10 cellular contexts compared by ENCODE assay signal in the genomic region with DNA sequence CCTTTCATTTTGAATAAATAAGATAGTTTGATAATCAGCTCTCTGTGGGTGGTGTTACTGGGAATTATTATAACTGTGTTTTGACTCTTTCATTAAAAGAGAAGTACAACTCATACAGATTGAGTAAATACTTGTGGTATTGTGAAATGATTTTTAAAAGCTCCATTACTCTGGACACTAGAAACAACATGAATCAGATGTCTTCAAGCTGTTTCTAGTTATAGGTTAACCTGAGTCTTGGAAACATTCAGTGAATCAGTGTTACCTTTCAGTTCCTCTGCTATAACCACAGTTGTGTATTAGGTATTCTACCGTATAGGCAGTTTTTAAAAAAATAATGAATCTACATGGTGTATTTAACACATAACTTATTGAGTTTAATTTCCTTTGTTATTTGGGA.
DNase-seq lines count a peak whose midpoint lies in the region; ATAC-seq and TF ChIP-seq lines count a peak whose summit lies in the region.
"Had no signal": no experiment of that assay in that cellular context is flagged by ENCODE, and none has a peak within 500 bp of the region (broad histone marks: within the 10 kb centered on the region; RNA-seq: fewer than 3 reads in every experiment).

No MANE protein-coding gene starts in this region.

- H4K20me1 ChIP-seq in mammary epithelial cell (ENCODE audit: insufficient read depth, low read length), result no peaks in the 10 kb centered on the region

- in situ Hi-C loops in ACHN (cut with HindIII; ENCODE audit: low pct_ligation_motif_present, low pct_unique_long_range_greater_than_20kb, low sequenced_read_pairs), result no loop called here
- in situ Hi-C loops in mammary epithelial cell (cut with MboI; ENCODE audit: low sequenced_read_pairs in 2 of 2), result no loop called here

- H3K9me3 ChIP-seq in endocrine pancreas (ENCODE audit: control insufficient read depth, low read length), result no peaks in the 10 kb centered on the region
- no peaks in the 10 kb centered on the region for H3K9me3 ChIP-seq in Peyer's patch
- peaks cover 10% of the 10 kb centered on the region for H3K9me3 ChIP-seq in mammary epithelial cell (replicated peaks; ENCODE audit: insufficient read depth, low read length)
- H3K9me3 ChIP-seq: tibial artery had no signal

- H3K27me3 ChIP-seq in endocrine pancreas (ENCODE audit: control insufficient read depth, insufficient read depth, low read length) (no peaks in the 10 kb centered on the region), Peyer's patch (no peaks in the 10 kb centered on the region), mammary epithelial cell (ENCODE audit: insufficient read depth, low read length) (no peaks in the 10 kb centered on the region)
- H3K27me3 ChIP-seq: tibial artery had no signal

- dilution Hi-C loops in mammary epithelial cell (cut with HindIII; ENCODE audit: low sequenced_read_pairs), result no loop called here

- TF ChIP-seq CTCF in Peyer's patch (IDR thresholded peaks at IDR 0.05) (no peak), mammary epithelial cell (conservative IDR thresholded peaks at IDR 0.05 in 1 of 2, IDR thresholded peaks at IDR 0.05 in 1 of 2; ENCODE audit: extremely low read depth in 1 of 2, insufficient read depth in 1 of 2, low read depth in 1 of 2, low read length in 2 of 2) (no peak)

- H3K4me2 ChIP-seq in mammary epithelial cell (ENCODE audit: insufficient read depth, low read depth, low read length), result no peak overlapping the region

- H2AFZ ChIP-seq in mammary epithelial cell (ENCODE audit: low read depth, low read length), result no peak overlapping the region

- WGBS in mammary epithelial cell (ENCODE audit: low coverage, missing lambda C conversion rate), result 8% methylated on average over 1 of the region's 1 CpG

- TF ChIP-seq POLR2A in Peyer's patch (IDR thresholded peaks at IDR 0.05), result no peak

- peak overlapping the region; percentile 19 for H3K4me3 ChIP-seq in endocrine pancreas (ENCODE audit: control insufficient read depth, insufficient read depth, low read length)
- H3K4me3 ChIP-seq in Peyer's patch, result no peak overlapping the region
- H3K4me3 ChIP-seq in mammary epithelial cell (replicated peaks in 1 of 3; ENCODE audit: insufficient read depth in 1 of 3, low read depth in 2 of 3, low read length in 3 of 3), result no peak overlapping the region
- H3K4me3 ChIP-seq: tibial artery had no signal

- CTCF ChIA-PET in mammary epithelial cell (lab: Charles Lee; ENCODE audit: low non-redundant PET), result no interaction called here

- ATAC-seq in GM18870 (IDR thresholded peaks at IDR 0.05; ENCODE audit: unreplicated experiment), result peak; percentile 96
- peak; percentile 91 for ATAC-seq in HG03280 (IDR thresholded peaks at IDR 0.05; ENCODE audit: unreplicated experiment)
- no peak for ATAC-seq in GM21381 (IDR thresholded peaks at IDR 0.05; ENCODE audit: unreplicated experiment)

- intact Hi-C loops in mammary epithelial cell (cut with micrococcal nuclease), result no loop called here

- no peak overlapping the region for H3K9ac ChIP-seq in endocrine pancreas (ENCODE audit: control insufficient read depth, insufficient read depth, low read length)
- no peak overlapping the region for H3K9ac ChIP-seq in mammary epithelial cell (ENCODE audit: insufficient read depth, low read length)

- BruUV-seq in mammary epithelial cell (replicated peaks; lab: Mats Ljungman, UMichigan), result no TSS peak

- no peak overlapping the region for H3K27ac ChIP-seq in Peyer's patch
- no peak overlapping the region for H3K27ac ChIP-seq in mammary epithelial cell (ENCODE audit: insufficient read depth, low read depth, low read length)
- H3K27ac ChIP-seq: tibial artery had no signal

- peaks cover 13% of the 10 kb centered on the region for H3K4me1 ChIP-seq in endocrine pancreas (ENCODE audit: control insufficient read depth, insufficient read depth, low read length)
- H3K4me1 ChIP-seq in Peyer's patch, result no peaks in the 10 kb centered on the region
- H3K4me1 ChIP-seq in mammary epithelial cell (ENCODE audit: insufficient read depth, low read length), result no peaks in the 10 kb centered on the region
- H3K4me1 ChIP-seq: tibial artery had no signal

- no peaks in the 10 kb centered on the region for H3K36me3 ChIP-seq in endocrine pancreas (ENCODE audit: control insufficient read depth, insufficient read depth, low read length)
- no peaks in the 10 kb centered on the region for H3K36me3 ChIP-seq in Peyer's patch
- no peaks in the 10 kb centered on the region for H3K36me3 ChIP-seq in mammary epithelial cell (ENCODE audit: insufficient read depth, low read length)
- H3K36me3 ChIP-seq: tibial artery had no signal

- H3K79me2 ChIP-seq in mammary epithelial cell (ENCODE audit: insufficient read depth, low read length), result no peaks in the 10 kb centered on the region

- DNase-seq in ACHN (peak; percentile 84), Peyer's patch (no peak), pons (ENCODE audit: low spot score) (no peak), mammary epithelial cell (no peak)
- DNase-seq: head of caudate nucleus, tibial artery had no signal
